In genomic region chr9:120452631-120453030, GRCh38 we compare ENCODE assay signal across 7 cellular contexts.
"Had no signal": no experiment of that assay in that cellular context is flagged by ENCODE, and none has a peak within 500 bp of the region (broad histone marks: within the 10 kb centered on the region; RNA-seq: fewer than 3 reads in every experiment).

No MANE protein-coding gene starts in this region.

- H3K4me3 Mint-ChIP-seq: GM23338, H9 had no signal

- H3K4me3 ChIP-seq: GM23338, K562 had no signal

- ATAC-seq: GM23338, HepG2, K562 had no signal

- H3K27ac ChIP-seq: HL-60 had no signal

- H3K27ac Mint-ChIP-seq: GM23338, H9 had no signal

- H3K9me3 Mint-ChIP-seq: GM23338, H9 had no signal

- DNase-seq: H9, HCEC 1CT, KG1 had no signal
